In genomic region chr12:50647031-50647430, GRCh38 we compare ENCODE assay signal across 25 cellular contexts.
DNase-seq lines count a peak whose midpoint lies in the region; TF ChIP-seq lines count a peak whose summit lies in the region.
"Had no signal": no experiment of that assay in that cellular context is flagged by ENCODE, and none has a peak within 500 bp of the region (broad histone marks: within the 10 kb centered on the region; RNA-seq: fewer than 3 reads in every experiment).

No MANE protein-coding gene starts in this region.

- H3K79me2 ChIP-seq in mammary epithelial cell (ENCODE audit: insufficient read depth, low read length), result peaks cover 31% of the 10 kb centered on the region

- in situ Hi-C loops in mammary epithelial cell (cut with MboI; ENCODE audit: low sequenced_read_pairs in 2 of 2), result no loop called here

- peak overlapping the region; percentile 34 for H3K4me2 ChIP-seq in mammary epithelial cell (ENCODE audit: insufficient read depth, low read depth, low read length)
- H3K4me2 ChIP-seq: A549 had no signal

- WGBS in mammary epithelial cell (ENCODE audit: low coverage, missing lambda C conversion rate), result 71% methylated on average over 6 of the region's 8 CpGs

- no TSS peak for BruUV-seq in mammary epithelial cell (replicated peaks; lab: Mats Ljungman, UMichigan)

- no peak for TF ChIP-seq CTCF in mammary epithelial cell (conservative IDR thresholded peaks at IDR 0.05 in 1 of 2, IDR thresholded peaks at IDR 0.05 in 1 of 2; ENCODE audit: extremely low read depth in 1 of 2, insufficient read depth in 1 of 2, low read depth in 1 of 2, low read length in 2 of 2)
- TF ChIP-seq CTCF in breast epithelium (IDR thresholded peaks at IDR 0.05), result no peak

- no peak for DNase-seq in mammary epithelial cell
- no peak for DNase-seq in breast epithelium (ENCODE audit: low spot score in 2 of 2)
- peak; percentile 59 for DNase-seq in NCI-H2196 (lab: John Stamatoyannopoulos, UW; ENCODE audit: unreplicated experiment)
- peak; percentile 70 for DNase-seq in kidney tubule cell (ENCODE audit: low spot score)
- no peak for DNase-seq in NCI-H1930 (lab: John Stamatoyannopoulos, UW)
- DNase-seq in HuH-7 (ENCODE audit: low spot score), result no peak
- DNase-seq in T-helper 1 cell, result no peak
- DNase-seq in DMS153 (lab: John Stamatoyannopoulos, UW), result no peak
- DNase-seq: activated CD4-positive, alpha-beta T cell treated with anti-CD3 and anti-CD28 coated beads, Interleukin-2, amount 50 U/mL, for 48 hours; activated CD8-positive, alpha-beta memory T cell treated with anti-CD3 and anti-CD28 coated beads, Interleukin-2, amount 50 U/mL, for 4 hours; activated naive CD4-positive, alpha-beta T cell treated with anti-CD3 and anti-CD28 coated beads, Interleukin-2, amount 10 ng/mL, durations not matched to agents 7 days and 5 days; amygdala; CD8-positive, alpha-beta T cell; cortex of kidney; heart right ventricle; KG1; MG63; NCI-H1105 treated with DMSO at 0.1 percent for 48 hours; NCI-H2227 treated with DMSO at 0.1 percent for 48 hours; NCI-H82; stimulated activated naive CD4-positive, alpha-beta T cell treated with Interleukin-2 at 50 U/mL for 16 hours had no signal

- no peak overlapping the region for H2AFZ ChIP-seq in mammary epithelial cell (ENCODE audit: low read depth, low read length)

- no peak for TF ChIP-seq POLR2A in breast epithelium (IDR thresholded peaks at IDR 0.05)

- H3K9ac ChIP-seq in mammary epithelial cell (ENCODE audit: insufficient read depth, low read length), result no peak overlapping the region

- intact Hi-C loops in mammary epithelial cell (cut with micrococcal nuclease), result no loop called here
- intact Hi-C loops in breast epithelium (cut with DNase I; ENCODE audit: low total_unique reads), result no loop called here

- H3K27me3 ChIP-seq in mammary epithelial cell (ENCODE audit: insufficient read depth, low read length), result no peaks in the 10 kb centered on the region
- no peaks in the 10 kb centered on the region for H3K27me3 ChIP-seq in breast epithelium
- H3K27me3 ChIP-seq: heart right ventricle, MG63, vagina had no signal

- no peaks in the 10 kb centered on the region for H4K20me1 ChIP-seq in mammary epithelial cell (ENCODE audit: insufficient read depth, low read length)

- H3K4me1 ChIP-seq in mammary epithelial cell (ENCODE audit: insufficient read depth, low read length) (peaks cover 26% of the 10 kb centered on the region), breast epithelium (no peaks in the 10 kb centered on the region)
- H3K4me1 ChIP-seq: heart right ventricle, vagina had no signal

- H3K36me3 ChIP-seq in mammary epithelial cell (ENCODE audit: insufficient read depth, low read length), result no peaks in the 10 kb centered on the region
- no peaks in the 10 kb centered on the region for H3K36me3 ChIP-seq in breast epithelium
- H3K36me3 ChIP-seq: MG63, thoracic aorta had no signal

- CTCF ChIA-PET in mammary epithelial cell (lab: Charles Lee; ENCODE audit: low non-redundant PET), result no interaction called here

- H3K27ac ChIP-seq in mammary epithelial cell (ENCODE audit: insufficient read depth, low read depth, low read length) (no peak overlapping the region), breast epithelium (no peak overlapping the region)
- H3K27ac ChIP-seq: A549, heart right ventricle, RWPE1, thoracic aorta, vagina had no signal

- dilution Hi-C loops in mammary epithelial cell (cut with HindIII; ENCODE audit: low sequenced_read_pairs), result no loop called here

- H3K9me3 ChIP-seq in mammary epithelial cell (replicated peaks; ENCODE audit: insufficient read depth, low read length), result no peaks in the 10 kb centered on the region
- H3K9me3 ChIP-seq in breast epithelium, result no peaks in the 10 kb centered on the region
- H3K9me3 ChIP-seq: A549, heart right ventricle, MG63, thoracic aorta, vagina had no signal

- no peak overlapping the region for H3K4me3 ChIP-seq in mammary epithelial cell (replicated peaks in 1 of 3; ENCODE audit: insufficient read depth in 1 of 3, low read depth in 2 of 3, low read length in 3 of 3)
- H3K4me3 ChIP-seq in breast epithelium, result no peak overlapping the region
- H3K4me3 ChIP-seq: A549, heart right ventricle, MG63, thoracic aorta, vagina had no signal

Comparison
In these comparisons a context has a peak if more than half of its experiments do, and no peak if none do; other contexts are left out.
1. DNase-seq: peak in NCI-H2196 (single experiment) and kidney tubule cell (single experiment); none in mammary epithelial cell (single experiment), breast epithelium (0 of 2), NCI-H1930 (0 of 2), HuH-7 (single experiment), T-helper 1 cell (0 of 5) and DMS153 (single experiment).